11 cellular contexts compared by ENCODE assay signal in genomic region chr6:5865492-5866031, GRCh38.
A peak's percentile ranks its signal among the peaks of the same experiment; 100 is the strongest.
DNase-seq lines count a peak whose midpoint lies in the region; ATAC-seq and TF ChIP-seq lines count a peak whose summit lies in the region.
"Had no signal": no experiment of that assay in that cellular context is flagged by ENCODE, and none has a peak within 500 bp of the region (broad histone marks: within the 10 kb centered on the region; RNA-seq: fewer than 3 reads in every experiment).

No MANE protein-coding gene starts in this region.

- no peak overlapping the region for H3K27ac ChIP-seq in thyroid gland

- intact Hi-C loops in thyroid gland (cut with DNase I) = no loop called here

- H3K27me3 Mint-ChIP-seq in activated CD4-positive, alpha-beta T cell treated with anti-CD3 and anti-CD28 coated beads, Interleukin-2, amount 10 ng/mL, durations not matched to agents 7 days and 5 days = peaks cover 4% of the 10 kb centered on the region
- H3K27me3 Mint-ChIP-seq in T-helper 2 cell treated with Interferon-gamma antibody and Interleukin-4, amounts not matched to agents 5 μg/mL and 100 μg/mL, for 36 hours (ENCODE audit: low read depth) = peaks cover 6% of the 10 kb centered on the region

- no peaks in the 10 kb centered on the region for H3K9me3 ChIP-seq in thyroid gland

- no peak for TF ChIP-seq POLR2A in thyroid gland (IDR thresholded peaks at IDR 0.05)

- WGBS in thyroid gland, 2 donors = 57 to 77% methylated on average over 3 of the region's 3 CpGs

- H3K4me3 ChIP-seq in thyroid gland (replicated peaks in 1 of 3) = no peak overlapping the region

- H3K4me1 ChIP-seq in thyroid gland = no peaks in the 10 kb centered on the region

- peaks cover 19% of the 10 kb centered on the region for H3K36me3 Mint-ChIP-seq in activated CD4-positive, alpha-beta T cell treated with anti-CD3 and anti-CD28 coated beads, Interleukin-2, amount 10 ng/mL, durations not matched to agents 7 days and 5 days (ENCODE audit: low read depth)
- H3K36me3 Mint-ChIP-seq in T-helper 2 cell treated with Interferon-gamma antibody and Interleukin-4, amounts not matched to agents 5 μg/mL and 100 μg/mL, for 36 hours (ENCODE audit: low read depth) = peaks cover 10% of the 10 kb centered on the region

- no peaks in the 10 kb centered on the region for H3K27me3 ChIP-seq in thyroid gland

- H3K9me3 Mint-ChIP-seq in activated CD4-positive, alpha-beta T cell treated with anti-CD3 and anti-CD28 coated beads, Interleukin-2, amount 10 ng/mL, durations not matched to agents 7 days and 5 days = peaks cover 13% of the 10 kb centered on the region
- H3K9me3 Mint-ChIP-seq in T-helper 2 cell treated with Interferon-gamma antibody and Interleukin-4, amounts not matched to agents 5 μg/mL and 100 μg/mL, for 36 hours = peaks cover 23% of the 10 kb centered on the region

- H3K27ac Mint-ChIP-seq in activated CD4-positive, alpha-beta T cell treated with anti-CD3 and anti-CD28 coated beads, Interleukin-2, amount 10 ng/mL, durations not matched to agents 7 days and 5 days = peak overlapping the region; percentile 72
- H3K27ac Mint-ChIP-seq in T-helper 2 cell treated with Interferon-gamma antibody and Interleukin-4, amounts not matched to agents 5 μg/mL and 100 μg/mL, for 36 hours = peak overlapping the region; percentile 89

- DNase-seq in activated CD4-positive, alpha-beta T cell treated with anti-CD3 and anti-CD28 coated beads, Interleukin-2, amount 10 ng/mL, durations not matched to agents 7 days and 5 days = no peak
- DNase-seq in activated CD4-positive, alpha-beta T cell treated with anti-CD3 and anti-CD28 coated beads, Interleukin-2, amount 50 U/mL, for 48 hours = no peak
- DNase-seq in KG1 (lab: John Stamatoyannopoulos, UW) (peak; percentile 66), lung microvascular endothelial cell (ENCODE audit: low read depth in 2 of 2) (peak; percentile 11 to 14), thyroid gland (no peak), DMS 273 (lab: John Stamatoyannopoulos, UW; ENCODE audit: unreplicated experiment) (no peak)
- DNase-seq in T-helper 2 cell treated with Interferon-gamma antibody and Interleukin-4, amounts not matched to agents 5 μg/mL and 100 μg/mL, for 36 hours (ENCODE audit: low spot score) = no peak
- DNase-seq: head of caudate nucleus, NCI-H1436 treated with DMSO at 0.1 percent for 48 hours, nephron progenitor cell had no signal

- no peak overlapping the region for H3K4me3 Mint-ChIP-seq in activated CD4-positive, alpha-beta T cell treated with anti-CD3 and anti-CD28 coated beads, Interleukin-2, amount 10 ng/mL, durations not matched to agents 7 days and 5 days
- peak overlapping the region; percentile 33 for H3K4me3 Mint-ChIP-seq in T-helper 2 cell treated with Interferon-gamma antibody and Interleukin-4, amounts not matched to agents 5 μg/mL and 100 μg/mL, for 36 hours
- H3K4me3 Mint-ChIP-seq: nephron progenitor cell had no signal

- no peak for TF ChIP-seq CTCF in thyroid gland (IDR thresholded peaks at IDR 0.05)

- H3K4me1 Mint-ChIP-seq in activated CD4-positive, alpha-beta T cell treated with anti-CD3 and anti-CD28 coated beads, Interleukin-2, amount 10 ng/mL, durations not matched to agents 7 days and 5 days = peaks cover 50% of the 10 kb centered on the region
- peaks cover 37% of the 10 kb centered on the region for H3K4me1 Mint-ChIP-seq in T-helper 2 cell treated with Interferon-gamma antibody and Interleukin-4, amounts not matched to agents 5 μg/mL and 100 μg/mL, for 36 hours (ENCODE audit: low read depth)

- POLR2A ChIA-PET in activated CD4-positive, alpha-beta T cell treated with anti-CD3 and anti-CD28 coated beads, Interleukin-2, amount 10 ng/mL, durations not matched to agents 7 days and 5 days (lab: Charles Lee) = no interaction called here

- CTCF ChIA-PET in activated CD4-positive, alpha-beta T cell treated with anti-CD3 and anti-CD28 coated beads, Interleukin-2, amount 10 ng/mL, durations not matched to agents 7 days and 5 days (lab: Charles Lee) = interaction anchor here (0.9 kb wide), 1 partner anchor 33 kb away, joined by 3 read pairs; no protein-coding TSS in a partner anchor

- no peaks in the 10 kb centered on the region for H3K36me3 ChIP-seq in thyroid gland

- ATAC-seq in HG02678 (IDR thresholded peaks at IDR 0.05; ENCODE audit: unreplicated experiment) = no peak

Comparison
In these comparisons a context has a peak if more than half of its experiments do, and no peak if none do; other contexts are left out.
1. DNase-seq: peak in KG1 (single experiment) and lung microvascular endothelial cell (2 of 2); none in activated CD4-positive, alpha-beta T cell treated with anti-CD3 and anti-CD28 coated beads, Interleukin-2, amount 10 ng/mL, durations not matched to agents 7 days and 5 days (single experiment), activated CD4-positive, alpha-beta T cell treated with anti-CD3 and anti-CD28 coated beads, Interleukin-2, amount 50 U/mL, for 48 hours (0 of 2), T-helper 2 cell treated with Interferon-gamma antibody and Interleukin-4, amounts not matched to agents 5 μg/mL and 100 μg/mL, for 36 hours (single experiment), thyroid gland (0 of 2) and DMS 273 (single experiment).